1 cellular context compared by ENCODE assay signal in the genomic region with DNA sequence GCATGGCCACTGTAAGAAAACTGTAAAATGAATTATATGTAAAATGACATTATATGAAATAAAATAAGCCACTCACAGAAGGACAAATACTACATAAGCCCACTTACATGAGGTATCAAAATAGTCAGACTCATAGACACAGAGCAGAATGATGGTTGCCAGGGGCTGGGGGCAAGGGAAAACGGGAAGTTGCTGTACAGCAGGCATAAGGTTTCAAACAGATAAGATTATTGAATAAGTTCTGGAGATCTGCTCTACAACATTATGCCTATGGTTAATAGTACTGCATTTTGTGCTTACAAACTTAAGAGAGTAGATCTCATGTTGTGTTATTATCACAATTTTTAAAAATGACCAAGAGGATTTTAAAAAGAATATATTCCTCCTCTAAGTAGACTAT.
TF ChIP-seq lines count a peak whose summit lies in the region.

No MANE protein-coding gene starts in this region.

TF ChIP-seq in K562, 482 proteins besides CTCF, POLR2A, EP300 and RAD21 (continued from another document):
- TF ChIP-seq, protein P1, sequence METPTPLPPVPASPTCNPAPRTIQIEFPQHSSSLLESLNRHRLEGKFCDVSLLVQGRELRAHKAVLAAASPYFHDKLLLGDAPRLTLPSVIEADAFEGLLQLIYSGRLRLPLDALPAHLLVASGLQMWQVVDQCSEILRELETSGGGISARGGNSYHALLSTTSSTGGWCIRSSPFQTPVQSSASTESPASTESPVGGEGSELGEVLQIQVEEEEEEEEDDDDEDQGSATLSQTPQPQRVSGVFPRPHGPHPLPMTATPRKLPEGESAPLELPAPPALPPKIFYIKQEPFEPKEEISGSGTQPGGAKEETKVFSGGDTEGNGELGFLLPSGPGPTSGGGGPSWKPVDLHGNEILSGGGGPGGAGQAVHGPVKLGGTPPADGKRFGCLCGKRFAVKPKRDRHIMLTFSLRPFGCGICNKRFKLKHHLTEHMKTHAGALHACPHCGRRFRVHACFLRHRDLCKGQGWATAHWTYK (CRISPR knock-in tag; IDR thresholded peaks at IDR 0.05) = no peak
- 0 out of 2 replicates have a peak, but pooled peaks have one; percentile 22 for TF ChIP-seq STAT5A (IDR thresholded peaks at IDR 0.05; ENCODE audit: borderline replicate concordance, low read length)
